In the genomic region with DNA sequence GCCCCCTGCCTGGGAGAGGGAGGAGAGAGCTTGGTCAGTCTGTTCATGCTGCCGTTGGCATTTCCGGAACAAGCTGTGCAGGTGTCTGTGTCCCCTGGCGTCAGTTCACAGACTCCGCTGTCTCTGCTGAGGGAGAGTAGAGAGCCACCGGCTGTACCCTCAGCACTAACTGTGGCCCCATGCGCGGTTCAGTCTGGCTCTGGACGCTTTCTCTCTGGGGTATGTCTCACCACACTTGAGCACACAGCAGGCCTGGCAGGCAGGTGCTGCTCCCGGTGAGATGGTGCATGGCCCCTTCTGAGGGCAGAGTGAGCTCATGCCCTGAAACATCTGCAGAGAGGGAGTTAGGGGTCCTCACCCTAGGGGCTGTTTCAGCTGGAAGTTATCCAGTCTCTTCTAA, we compare ENCODE assay signal across 19 cellular contexts.
"Had no signal": no experiment of that assay in that cellular context is flagged by ENCODE, and none has a peak within 500 bp of the region (broad histone marks: within the 10 kb centered on the region; RNA-seq: fewer than 3 reads in every experiment).

No MANE protein-coding gene starts in this region.

- H3K27me3 ChIP-seq: ascending aorta, pancreas, transverse colon had no signal

- H3K9me3 Mint-ChIP-seq: activated naive CD8-positive, alpha-beta T cell treated with anti-CD3 and anti-CD28 coated beads, Interleukin-2, amount 50 U/mL, for 24 hours; effector memory CD8-positive, alpha-beta T cell had no signal

- H3K36me3 ChIP-seq: ascending aorta, heart right ventricle, pancreas, transverse colon had no signal

- H3K4me3 Mint-ChIP-seq: activated naive CD8-positive, alpha-beta T cell treated with anti-CD3 and anti-CD28 coated beads, Interleukin-2, amount 50 U/mL, for 24 hours; effector memory CD8-positive, alpha-beta T cell; naive B cell had no signal

- H3K9me3 ChIP-seq: ascending aorta, heart right ventricle, pancreas, transverse colon had no signal

- H3K4me1 ChIP-seq: ascending aorta, pancreas, transverse colon had no signal

- H3K27ac ChIP-seq: ascending aorta, epithelial cell of prostate, heart right ventricle, pancreas, skin epidermis, transverse colon had no signal

- ATAC-seq: activated CD4-positive, CD25-positive, alpha-beta regulatory T cell treated with anti-CD3 and anti-CD28 coated beads, Interleukin-2, amount 50 U/mL, for 24 hours; activated naive CD8-positive, alpha-beta T cell treated with anti-CD3 and anti-CD28 coated beads, Interleukin-2, amount 50 U/mL, for 24 hours; effector memory CD8-positive, alpha-beta T cell had no signal

- DNase-seq: activated naive CD4-positive, alpha-beta T cell treated with Interleukin-2 at 50 U/mL for 16 hours; activated naive CD8-positive, alpha-beta T cell treated with anti-CD3 and anti-CD28 coated beads, Interleukin-2, amount 50 U/mL, for 24 hours; activated T-cell treated with anti-CD3 and anti-CD28 coated beads for 4 hours; dermis blood vessel endothelial cell; effector memory CD8-positive, alpha-beta T cell; heart right ventricle; naive B cell; pancreas; stimulated activated CD4-positive, alpha-beta T cell treated with anti-CD3 and anti-CD28 coated beads, Interleukin-15, amount 100 ng/mL, for 24 hours; stimulated activated CD4-positive, alpha-beta T cell treated with anti-CD3 and anti-CD28 coated beads, Interleukin-4, amount 100 ng/mL, for 1 hour; stimulated activated naive CD4-positive, alpha-beta T cell; T1000; transverse colon had no signal

- FAIRE-seq: bronchial epithelial cell, frontal cortex, pancreas had no signal

- H3K4me3 ChIP-seq: ascending aorta, heart right ventricle, pancreas, skin epidermis, transverse colon had no signal

- H3K36me3 Mint-ChIP-seq: naive B cell had no signal

- H3K27ac Mint-ChIP-seq: effector memory CD8-positive, alpha-beta T cell had no signal

- H3K4me1 Mint-ChIP-seq: naive B cell had no signal
